In the genomic region with DNA sequence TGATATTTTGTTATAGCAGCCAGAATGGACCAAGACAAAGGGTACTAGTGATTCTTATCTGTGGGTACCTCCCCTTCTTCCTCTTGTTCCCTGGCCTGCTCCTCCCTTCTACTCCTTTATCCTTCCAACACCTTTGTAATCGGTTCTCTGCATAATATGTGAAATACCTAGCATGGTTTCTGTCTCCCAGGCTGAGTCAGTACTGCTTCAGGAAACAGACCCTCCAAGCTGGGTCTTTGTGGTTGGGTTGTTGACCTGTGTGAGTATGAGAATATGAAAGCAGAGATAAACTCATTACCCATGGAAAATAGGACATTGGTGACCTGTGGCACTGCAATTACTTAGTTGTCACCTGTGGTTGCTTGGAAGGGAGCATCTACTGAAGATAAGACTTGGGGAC, we compare ENCODE assay signal across 24 cellular contexts.
DNase-seq lines count a peak whose midpoint lies in the region; ATAC-seq and TF ChIP-seq lines count a peak whose summit lies in the region.
"Had no signal": no experiment of that assay in that cellular context is flagged by ENCODE, and none has a peak within 500 bp of the region (broad histone marks: within the 10 kb centered on the region; RNA-seq: fewer than 3 reads in every experiment).

No MANE protein-coding gene starts in this region.

- no peak overlapping the region for H3K4me3 ChIP-seq in OCI-LY1 (ENCODE audit: low read depth, low read length, poor library complexity, severe bottlenecking)
- H3K4me3 ChIP-seq: A549, adrenal gland, Peyer's patch, SJCRH30, spleen, upper lobe of left lung had no signal

- no peaks in the 10 kb centered on the region for H3K79me2 ChIP-seq in OCI-LY1 (ENCODE audit: insufficient read depth, low read length)
- H3K79me2 ChIP-seq: parathyroid adenoma had no signal

- CTCF ChIA-PET in activated naive CD4-positive, alpha-beta T cell treated with anti-CD3 and anti-CD28 coated beads for 36 hours (lab: Charles Lee), result interaction anchor here (0.6 kb wide), 2 partner anchors 51 to 294 kb away, joined by 4 to 5 read pairs; no protein-coding TSS in a partner anchor
- CTCF ChIA-PET in activated naive CD4-positive, alpha-beta T cell treated with anti-CD3 and anti-CD28 coated beads, Interleukin-2, amount 10 ng/mL, durations not matched to agents 7 days and 5 days (lab: Charles Lee), result no interaction called here

- no peaks in the 10 kb centered on the region for H3K36me3 ChIP-seq in OCI-LY1 (ENCODE audit: insufficient read depth, low read length)
- H3K36me3 ChIP-seq: adrenal gland, brain microvascular endothelial cell, Peyer's patch, SJCRH30, spleen, upper lobe of left lung had no signal

- H3K27me3 Mint-ChIP-seq in activated naive CD4-positive, alpha-beta T cell treated with anti-CD3 and anti-CD28 coated beads for 36 hours (ENCODE audit: low read depth), result no peaks in the 10 kb centered on the region
- peaks cover 28% of the 10 kb centered on the region for H3K27me3 Mint-ChIP-seq in activated naive CD4-positive, alpha-beta T cell treated with anti-CD3 and anti-CD28 coated beads, Interleukin-2, amount 10 ng/mL, durations not matched to agents 7 days and 5 days
- peaks cover 1% of the 10 kb centered on the region for H3K27me3 Mint-ChIP-seq in glutamatergic neuron (ENCODE audit: unreplicated experiment)

- peak overlapping the region; percentile 92 for H3K27ac ChIP-seq in OCI-LY1 (ENCODE audit: low read depth, low read length, poor library complexity, severe bottlenecking)
- H3K27ac ChIP-seq: A549, adrenal gland, brain microvascular endothelial cell, parathyroid adenoma, Peyer's patch, SJCRH30, upper lobe of left lung had no signal

- H4K20me1 ChIP-seq in OCI-LY1 (ENCODE audit: insufficient read depth, low read length), result no peaks in the 10 kb centered on the region

- TF ChIP-seq CTCF in OCI-LY1 (IDR thresholded peaks at IDR 0.05; ENCODE audit: low read length), result no peak
- no peak for TF ChIP-seq CTCF in glutamatergic neuron (IDR thresholded peaks at IDR 0.05; ENCODE audit: partially characterized antibody, unreplicated experiment)

- no peak for DNase-seq in activated naive CD4-positive, alpha-beta T cell treated with anti-CD3 and anti-CD28 coated beads for 36 hours
- no peak for DNase-seq in activated naive CD4-positive, alpha-beta T cell treated with anti-CD3 and anti-CD28 coated beads, Interleukin-2, amount 10 ng/mL, durations not matched to agents 7 days and 5 days
- DNase-seq in glutamatergic neuron, result no peak
- no peak for DNase-seq in stimulated activated effector memory CD8-positive, alpha-beta T cell treated with anti-CD3 and anti-CD28 coated beads, Interleukin-12 subunit alpha, Interleukin-12 subunit beta, amount 100 ng/mL, for 72 hours (ENCODE audit: low spot score in 2 of 2)
- DNase-seq in NCI-H2196 treated with DMSO at 0.1 percent for 48 hours (lab: John Stamatoyannopoulos, UW; ENCODE audit: unreplicated experiment), result no peak
- DNase-seq in medulla oblongata (ENCODE audit: extremely low spot score), result no peak
- no peak for DNase-seq in anterior cingulate cortex (lab: John Stamatoyannopoulos, UW)
- DNase-seq: activated CD4-positive, alpha-beta T cell treated with anti-CD3 and anti-CD28 coated beads for 4 hours; activated T-cell treated with anti-CD3 and anti-CD28 coated beads, Interleukin-2, amount 50 U/mL, for 4 hours; adrenal gland; AML-193; brain microvascular endothelial cell; COR-L47; GF-D8; Karpas-422; nephron progenitor cell; Peyer's patch; right cardiac atrium; SJCRH30; upper lobe of left lung had no signal

- no peaks in the 10 kb centered on the region for H3K9me3 ChIP-seq in OCI-LY1 (ENCODE audit: low read length)
- H3K9me3 ChIP-seq: adrenal gland, Peyer's patch, spleen, upper lobe of left lung had no signal

- H3K4me1 ChIP-seq in OCI-LY1 (ENCODE audit: insufficient read depth, low read length, severe bottlenecking), result peaks cover 72% of the 10 kb centered on the region
- H3K4me1 ChIP-seq: A549, adrenal gland, parathyroid adenoma had no signal

- H3K9me2 ChIP-seq in OCI-LY1 (ENCODE audit: low read depth, low read length), result no peaks in the 10 kb centered on the region

- ATAC-seq in stimulated activated effector memory CD8-positive, alpha-beta T cell treated with anti-CD3 and anti-CD28 coated beads, Interleukin-12 subunit alpha, Interleukin-12 subunit beta, amount 100 ng/mL, for 72 hours, result peak; percentile 56
- ATAC-seq: right cardiac atrium had no signal

- H3K27ac Mint-ChIP-seq in activated naive CD4-positive, alpha-beta T cell treated with anti-CD3 and anti-CD28 coated beads for 36 hours, result peak overlapping the region; percentile 7
- H3K27ac Mint-ChIP-seq in activated naive CD4-positive, alpha-beta T cell treated with anti-CD3 and anti-CD28 coated beads, Interleukin-2, amount 10 ng/mL, durations not matched to agents 7 days and 5 days, result no peak overlapping the region
- H3K27ac Mint-ChIP-seq in glutamatergic neuron (ENCODE audit: unreplicated experiment), result peak overlapping the region; percentile 14
- H3K27ac Mint-ChIP-seq in stimulated activated effector memory CD8-positive, alpha-beta T cell treated with anti-CD3 and anti-CD28 coated beads, Interleukin-12 subunit alpha, Interleukin-12 subunit beta, amount 100 ng/mL, for 72 hours, result no peak overlapping the region
- H3K27ac Mint-ChIP-seq: nephron progenitor cell had no signal

- H3K9ac ChIP-seq in OCI-LY1 (ENCODE audit: low read length), result no peak overlapping the region; the same call in 1 of the 2 replicates
- H3K9ac ChIP-seq: parathyroid adenoma had no signal

- 0 out of 2 replicates have a peak, but pooled peaks cover 4% of the 10 kb centered on the region for H3F3A ChIP-seq in OCI-LY1 (ENCODE audit: insufficient read depth, low read length)

- no peaks in the 10 kb centered on the region for H3K36me3 Mint-ChIP-seq in activated naive CD4-positive, alpha-beta T cell treated with anti-CD3 and anti-CD28 coated beads for 36 hours (ENCODE audit: low read depth)
- peaks cover 2% of the 10 kb centered on the region for H3K36me3 Mint-ChIP-seq in activated naive CD4-positive, alpha-beta T cell treated with anti-CD3 and anti-CD28 coated beads, Interleukin-2, amount 10 ng/mL, durations not matched to agents 7 days and 5 days
- no peaks in the 10 kb centered on the region for H3K36me3 Mint-ChIP-seq in glutamatergic neuron (ENCODE audit: unreplicated experiment)
- no peaks in the 10 kb centered on the region for H3K36me3 Mint-ChIP-seq in stimulated activated effector memory CD8-positive, alpha-beta T cell treated with anti-CD3 and anti-CD28 coated beads, Interleukin-12 subunit alpha, Interleukin-12 subunit beta, amount 100 ng/mL, for 72 hours

- H3K4me2 ChIP-seq in OCI-LY1 (ENCODE audit: low read length), result no peak overlapping the region
- H3K4me2 ChIP-seq: A549 had no signal

- no peak overlapping the region for H3K4me3 Mint-ChIP-seq in activated naive CD4-positive, alpha-beta T cell treated with anti-CD3 and anti-CD28 coated beads for 36 hours
- H3K4me3 Mint-ChIP-seq in activated naive CD4-positive, alpha-beta T cell treated with anti-CD3 and anti-CD28 coated beads, Interleukin-2, amount 10 ng/mL, durations not matched to agents 7 days and 5 days, result no peak overlapping the region
- H3K4me3 Mint-ChIP-seq in glutamatergic neuron (ENCODE audit: unreplicated experiment), result no peak overlapping the region
- no peak overlapping the region for H3K4me3 Mint-ChIP-seq in stimulated activated effector memory CD8-positive, alpha-beta T cell treated with anti-CD3 and anti-CD28 coated beads, Interleukin-12 subunit alpha, Interleukin-12 subunit beta, amount 100 ng/mL, for 72 hours
- H3K4me3 Mint-ChIP-seq: activated T-cell treated with anti-CD3 and anti-CD28 coated beads, Interleukin-2, amount 50 U/mL, for 4 hours; nephron progenitor cell had no signal

- H3K4me1 Mint-ChIP-seq in activated naive CD4-positive, alpha-beta T cell treated with anti-CD3 and anti-CD28 coated beads for 36 hours (ENCODE audit: low read depth), result peaks cover 36% of the 10 kb centered on the region
- H3K4me1 Mint-ChIP-seq in activated naive CD4-positive, alpha-beta T cell treated with anti-CD3 and anti-CD28 coated beads, Interleukin-2, amount 10 ng/mL, durations not matched to agents 7 days and 5 days, result peaks cover 65% of the 10 kb centered on the region
- peaks cover 16% of the 10 kb centered on the region for H3K4me1 Mint-ChIP-seq in glutamatergic neuron (ENCODE audit: low read depth, unreplicated experiment)
- peaks cover 59% of the 10 kb centered on the region for H3K4me1 Mint-ChIP-seq in stimulated activated effector memory CD8-positive, alpha-beta T cell treated with anti-CD3 and anti-CD28 coated beads, Interleukin-12 subunit alpha, Interleukin-12 subunit beta, amount 100 ng/mL, for 72 hours

- no peak overlapping the region for H2AFZ ChIP-seq in OCI-LY1 (ENCODE audit: low read length)
- H2AFZ ChIP-seq: parathyroid adenoma had no signal

- intact Hi-C loops in activated naive CD4-positive, alpha-beta T cell treated with anti-CD3 and anti-CD28 coated beads for 36 hours (cut with micrococcal nuclease), result no loop called here

- H3K27me3 ChIP-seq in OCI-LY1 (ENCODE audit: insufficient read depth, low read length), result no peaks in the 10 kb centered on the region
- H3K27me3 ChIP-seq: adrenal gland, brain microvascular endothelial cell, Peyer's patch, SJCRH30, spleen, upper lobe of left lung had no signal

- no peaks in the 10 kb centered on the region for H3K9me3 Mint-ChIP-seq in activated naive CD4-positive, alpha-beta T cell treated with anti-CD3 and anti-CD28 coated beads for 36 hours
- H3K9me3 Mint-ChIP-seq in activated naive CD4-positive, alpha-beta T cell treated with anti-CD3 and anti-CD28 coated beads, Interleukin-2, amount 10 ng/mL, durations not matched to agents 7 days and 5 days, result peaks cover 1% of the 10 kb centered on the region
- peaks cover 11% of the 10 kb centered on the region for H3K9me3 Mint-ChIP-seq in glutamatergic neuron (ENCODE audit: unreplicated experiment)
- peaks cover 4% of the 10 kb centered on the region for H3K9me3 Mint-ChIP-seq in stimulated activated effector memory CD8-positive, alpha-beta T cell treated with anti-CD3 and anti-CD28 coated beads, Interleukin-12 subunit alpha, Interleukin-12 subunit beta, amount 100 ng/mL, for 72 hours
- H3K9me3 Mint-ChIP-seq: activated T-cell treated with anti-CD3 and anti-CD28 coated beads, Interleukin-2, amount 50 U/mL, for 4 hours had no signal

Comparison
In these comparisons a context has a peak if more than half of its experiments do, and no peak if none do; other contexts are left out.
1. H3K27ac Mint-ChIP-seq: peak in activated naive CD4-positive, alpha-beta T cell treated with anti-CD3 and anti-CD28 coated beads for 36 hours (single experiment) and glutamatergic neuron (single experiment); none in activated naive CD4-positive, alpha-beta T cell treated with anti-CD3 and anti-CD28 coated beads, Interleukin-2, amount 10 ng/mL, durations not matched to agents 7 days and 5 days (single experiment) and stimulated activated effector memory CD8-positive, alpha-beta T cell treated with anti-CD3 and anti-CD28 coated beads, Interleukin-12 subunit alpha, Interleukin-12 subunit beta, amount 100 ng/mL, for 72 hours (single experiment).